20 cellular contexts compared by ENCODE assay signal in the genomic region with DNA sequence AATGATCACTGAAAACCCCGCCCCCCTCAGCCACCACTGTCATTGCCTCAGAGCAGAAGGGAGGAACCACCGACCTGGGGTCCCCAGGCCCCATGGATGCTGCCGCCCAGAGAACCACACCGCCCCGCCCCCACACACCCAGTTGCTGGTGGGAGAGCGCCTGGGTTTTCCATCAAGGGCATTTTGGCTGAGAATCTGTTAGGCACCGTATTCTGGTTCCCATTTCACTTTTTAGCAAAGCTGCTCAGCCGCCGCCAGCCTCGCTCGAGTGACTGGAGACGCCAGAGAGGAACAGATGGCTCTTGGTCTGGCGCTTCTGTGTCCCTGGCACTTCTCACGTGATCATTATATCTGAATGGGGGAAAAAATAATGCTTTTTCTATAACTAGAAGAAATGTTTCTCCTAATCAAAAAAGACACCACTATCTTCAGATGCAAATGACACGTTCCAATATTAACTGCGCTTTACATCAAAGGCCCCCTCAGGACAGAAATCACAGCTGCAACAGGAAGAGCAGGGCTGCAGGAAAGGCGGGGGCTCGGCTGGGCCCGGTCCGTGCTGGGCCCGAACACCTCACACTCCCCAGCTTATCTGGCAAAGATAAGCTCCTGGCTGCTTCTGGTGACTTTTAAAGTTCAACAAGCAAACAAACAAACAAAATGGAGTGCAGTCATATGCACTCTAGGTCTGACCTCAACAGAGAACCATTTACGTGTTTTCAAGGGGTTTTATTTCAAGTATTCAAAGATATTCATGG.
DNase-seq lines count a peak whose midpoint lies in the region; ATAC-seq and TF ChIP-seq lines count a peak whose summit lies in the region.
"Had no signal": no experiment of that assay in that cellular context is flagged by ENCODE, and none has a peak within 500 bp of the region (broad histone marks: within the 10 kb centered on the region; RNA-seq: fewer than 3 reads in every experiment).

No MANE protein-coding gene starts in this region.

- H3K27ac Mint-ChIP-seq in glutamatergic neuron (ENCODE audit: unreplicated experiment): peak overlapping the region; percentile 84
- H3K27ac Mint-ChIP-seq: activated CD4-positive, alpha-beta T cell treated with anti-CD3 and anti-CD28 coated beads, Interleukin-2, amount 10 ng/mL, durations not matched to agents 7 days and 5 days; activated naive CD8-positive, alpha-beta T cell treated with anti-CD3 and anti-CD28 coated beads, Interleukin-2, amount 50 U/mL, for 24 hours; mesothelial cell of epicardium; natural killer cell; type B pancreatic cell had no signal

- TF ChIP-seq EP300 in SK-N-SH (IDR thresholded peaks at IDR 0.05; ENCODE audit: borderline replicate concordance in 1 of 2, low read depth in 1 of 2, low read length in 1 of 2): no peak; a peak in 1 of 4 replicates

- TF ChIP-seq CTCF in SK-N-SH (IDR thresholded peaks at IDR 0.05) (no peak), glutamatergic neuron (IDR thresholded peaks at IDR 0.05; ENCODE audit: partially characterized antibody, unreplicated experiment) (no peak)

- no peak overlapping the region for H3K4me2 ChIP-seq in SK-N-SH

- peaks cover 5% of the 10 kb centered on the region for H3K4me1 Mint-ChIP-seq in glutamatergic neuron (ENCODE audit: low read depth, unreplicated experiment)
- H3K4me1 Mint-ChIP-seq: activated CD4-positive, alpha-beta T cell treated with anti-CD3 and anti-CD28 coated beads, Interleukin-2, amount 10 ng/mL, durations not matched to agents 7 days and 5 days; activated naive CD8-positive, alpha-beta T cell treated with anti-CD3 and anti-CD28 coated beads, Interleukin-2, amount 50 U/mL, for 24 hours; mesothelial cell of epicardium; natural killer cell had no signal

- H3K36me3 Mint-ChIP-seq in glutamatergic neuron (ENCODE audit: unreplicated experiment): no peaks in the 10 kb centered on the region
- H3K36me3 Mint-ChIP-seq: mesothelial cell of epicardium, natural killer cell, type B pancreatic cell had no signal

- H3K9me3 Mint-ChIP-seq in glutamatergic neuron (ENCODE audit: unreplicated experiment): peaks cover 8% of the 10 kb centered on the region
- H3K9me3 Mint-ChIP-seq: activated CD4-positive, alpha-beta T cell treated with anti-CD3 and anti-CD28 coated beads, Interleukin-2, amount 10 ng/mL, durations not matched to agents 7 days and 5 days; activated naive CD8-positive, alpha-beta T cell treated with anti-CD3 and anti-CD28 coated beads, Interleukin-2, amount 50 U/mL, for 24 hours; type B pancreatic cell had no signal

- H2AFZ ChIP-seq in SK-N-SH (ENCODE audit: low read depth): no peak overlapping the region
- H2AFZ ChIP-seq: parathyroid adenoma had no signal

- H3K36me3 ChIP-seq in SK-N-SH (replicated peaks in 1 of 2; ENCODE audit: control insufficient read depth in 1 of 2, insufficient read depth in 2 of 2, low read length in 1 of 2): no peaks in the 10 kb centered on the region
- H3K36me3 ChIP-seq: HAP-1, Peyer's patch had no signal

- peak overlapping the region in 1 of 2 experiments; percentile 80; a peak in 2 of 4 replicates for H3K27ac ChIP-seq in SK-N-SH (ENCODE audit: low read depth in 2 of 2, low read length in 1 of 2)
- H3K27ac ChIP-seq: parathyroid adenoma, Peyer's patch had no signal

- no peak overlapping the region for H3K9ac ChIP-seq in SK-N-SH
- H3K9ac ChIP-seq: parathyroid adenoma had no signal

- DNase-seq in SK-N-SH (peak; percentile 74), NCI-H524 (lab: John Stamatoyannopoulos, UW) (peak; percentile 86 to 87), glutamatergic neuron (peak; percentile 48), superior temporal gyrus (ENCODE audit: extremely low spot score) (peak; percentile 49), left lobe of liver (ENCODE audit: low spot score) (no peak)
- DNase-seq: activated CD4-positive, alpha-beta T cell treated with anti-CD3 and anti-CD28 coated beads, Interleukin-2, amount 10 ng/mL, durations not matched to agents 7 days and 5 days; activated CD8-positive, alpha-beta memory T cell treated with anti-CD3 and anti-CD28 coated beads, Interleukin-2, amount 50 U/mL, for 48 hours; activated naive CD8-positive, alpha-beta T cell treated with anti-CD3 and anti-CD28 coated beads, Interleukin-2, amount 50 U/mL, for 24 hours; AML-193; KBM-7; left cardiac atrium; natural killer cell had no signal

- WGBS in SK-N-SH (ENCODE audit: low lambda C conversion rate): 58% methylated on average over 18 of the region's 22 CpGs

- H3K79me2 ChIP-seq in SK-N-SH (ENCODE audit: insufficient read depth): no peaks in the 10 kb centered on the region
- H3K79me2 ChIP-seq: parathyroid adenoma had no signal

- H3K4me1 ChIP-seq in SK-N-SH (ENCODE audit: control insufficient read depth in 1 of 2, insufficient read depth in 2 of 2, low read depth in 1 of 2, low read length in 1 of 2): peaks cover 0 to 9% of the 10 kb centered on the region in 2 experiments; a peak in 1 of 4 replicates
- H3K4me1 ChIP-seq: HAP-1, parathyroid adenoma, Peyer's patch had no signal

- no peak for ATAC-seq in SK-N-SH treated with all-trans-retinoic acid at 6 μM for 48 hours
- no peak for ATAC-seq in left lobe of liver
- no peak for ATAC-seq in GM18861 (IDR thresholded peaks at IDR 0.05; ENCODE audit: unreplicated experiment)
- ATAC-seq in GM18858 (IDR thresholded peaks at IDR 0.05; ENCODE audit: unreplicated experiment): no peak
- ATAC-seq: activated naive CD8-positive, alpha-beta T cell treated with anti-CD3 and anti-CD28 coated beads, Interleukin-2, amount 50 U/mL, for 24 hours; left cardiac atrium; natural killer cell had no signal

- H4K20me1 ChIP-seq in SK-N-SH (ENCODE audit: insufficient read depth): no peaks in the 10 kb centered on the region

- CTCF ChIA-PET in SK-N-SH (lab: Yijun Ruan, JAX): no interaction called here

- H3K27me3 ChIP-seq in SK-N-SH (ENCODE audit: insufficient read depth): no peaks in the 10 kb centered on the region
- H3K27me3 ChIP-seq: Peyer's patch had no signal

- POLR2A ChIA-PET in SK-N-SH (lab: Yijun Ruan, JAX): no interaction called here

- no peak overlapping the region for H3K4me3 ChIP-seq in SK-N-SH (ENCODE audit: low read depth in 2 of 2, low read length in 1 of 2)
- H3K4me3 ChIP-seq: HAP-1, Peyer's patch had no signal

- no peaks in the 10 kb centered on the region for H3K27me3 Mint-ChIP-seq in glutamatergic neuron (ENCODE audit: unreplicated experiment)
- H3K27me3 Mint-ChIP-seq: activated CD4-positive, alpha-beta T cell treated with anti-CD3 and anti-CD28 coated beads, Interleukin-2, amount 10 ng/mL, durations not matched to agents 7 days and 5 days; activated naive CD8-positive, alpha-beta T cell treated with anti-CD3 and anti-CD28 coated beads, Interleukin-2, amount 50 U/mL, for 24 hours had no signal

- H3F3A ChIP-seq in SK-N-SH (replicated peaks; ENCODE audit: insufficient read depth): no peaks in the 10 kb centered on the region

- H3K9me2 ChIP-seq in SK-N-SH: no peaks in the 10 kb centered on the region

- no peaks in the 10 kb centered on the region for H3K9me3 ChIP-seq in SK-N-SH
- H3K9me3 ChIP-seq: HAP-1 had no signal

- H3K4me3 Mint-ChIP-seq in glutamatergic neuron (ENCODE audit: unreplicated experiment): no peak overlapping the region
- H3K4me3 Mint-ChIP-seq: activated CD4-positive, alpha-beta T cell treated with anti-CD3 and anti-CD28 coated beads, Interleukin-2, amount 10 ng/mL, durations not matched to agents 7 days and 5 days; activated naive CD8-positive, alpha-beta T cell treated with anti-CD3 and anti-CD28 coated beads, Interleukin-2, amount 50 U/mL, for 24 hours; mesothelial cell of epicardium; natural killer cell; type B pancreatic cell had no signal

- TF ChIP-seq RAD21 in SK-N-SH (IDR thresholded peaks at IDR 0.05; ENCODE audit: low read length): no peak

TF ChIP-seq in SK-N-SH, 30 proteins besides CTCF, POLR2A, EP300 and RAD21:
- peak; percentile 63 for TF ChIP-seq GATA2 (CRISPR knock-in tag; IDR thresholded peaks at IDR 0.05)
- TF ChIP-seq JUND (IDR thresholded peaks at IDR 0.05): no peak

TF ChIP-seq in SK-N-SH treated with all-trans-retinoic acid at 6 μM for 48 hours, 23 proteins besides CTCF, POLR2A, EP300 and RAD21:
- no peak for TF ChIP-seq OSR1 (CRISPR knock-in tag; IDR thresholded peaks at IDR 0.05)
